Comparison of ENCODE assay signal across 1 cellular context in the genomic region with DNA sequence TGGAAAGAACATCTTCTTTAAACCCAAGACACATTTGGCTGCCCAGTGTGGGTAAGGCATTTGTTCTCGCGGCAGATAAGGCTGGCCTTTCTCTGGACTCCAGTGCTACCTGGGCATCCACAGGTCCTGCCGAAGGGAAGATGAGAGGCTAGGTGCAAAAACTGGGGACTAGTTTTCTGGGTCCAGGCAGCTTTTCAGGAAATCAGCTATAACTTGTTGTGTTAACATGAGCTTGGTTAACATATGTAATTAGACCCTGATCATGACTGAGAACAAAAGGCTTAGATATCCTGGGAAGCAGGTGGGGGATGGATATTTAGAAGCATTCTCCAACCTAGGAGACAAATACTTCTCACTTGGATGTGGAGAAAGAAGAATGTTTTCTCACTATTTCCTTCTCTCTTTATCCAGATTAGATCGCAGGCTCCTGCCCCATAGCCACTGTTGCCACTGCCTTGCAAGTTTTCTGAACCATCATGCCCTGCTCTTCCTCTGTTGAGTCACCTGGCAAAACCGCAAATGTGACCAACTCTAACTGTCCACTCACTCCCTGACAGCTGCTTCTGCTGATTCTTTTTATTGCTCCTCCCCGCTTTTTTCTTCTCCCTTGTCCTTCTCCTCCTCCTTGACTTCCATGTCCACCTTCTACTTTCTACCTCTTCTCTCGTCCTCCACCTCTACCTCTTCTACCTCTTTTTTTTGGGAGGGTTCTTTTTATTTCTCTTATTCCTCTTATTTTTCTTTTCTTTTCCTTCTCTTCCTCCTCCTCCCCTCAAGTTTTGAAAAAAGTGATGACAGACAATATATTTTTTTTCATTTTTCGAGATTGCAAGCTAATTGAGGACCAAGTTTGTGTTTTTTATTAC.
TF ChIP-seq lines count a peak whose summit lies in the region.

No MANE protein-coding gene starts in this region.

TF ChIP-seq in K562, 482 proteins besides CTCF, POLR2A, EP300 and RAD21 (continued from another document and continues in another):
- TF ChIP-seq, protein P1, sequence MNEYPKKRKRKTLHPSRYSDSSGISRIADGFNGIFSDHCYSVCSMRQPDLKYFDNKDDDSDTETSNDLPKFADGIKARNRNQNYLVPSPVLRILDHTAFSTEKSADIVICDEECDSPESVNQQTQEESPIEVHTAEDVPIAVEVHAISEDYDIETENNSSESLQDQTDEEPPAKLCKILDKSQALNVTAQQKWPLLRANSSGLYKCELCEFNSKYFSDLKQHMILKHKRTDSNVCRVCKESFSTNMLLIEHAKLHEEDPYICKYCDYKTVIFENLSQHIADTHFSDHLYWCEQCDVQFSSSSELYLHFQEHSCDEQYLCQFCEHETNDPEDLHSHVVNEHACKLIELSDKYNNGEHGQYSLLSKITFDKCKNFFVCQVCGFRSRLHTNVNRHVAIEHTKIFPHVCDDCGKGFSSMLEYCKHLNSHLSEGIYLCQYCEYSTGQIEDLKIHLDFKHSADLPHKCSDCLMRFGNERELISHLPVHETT (CRISPR knock-in tag; conservative IDR thresholded peaks at IDR 0.05 in 1 of 2, IDR thresholded peaks at IDR 0.05 in 1 of 2) = 0 out of 4 replicates have a peak, but pooled peaks of 1 of the 2 experiments have one; percentile 59
- TF ChIP-seq, protein P2, sequence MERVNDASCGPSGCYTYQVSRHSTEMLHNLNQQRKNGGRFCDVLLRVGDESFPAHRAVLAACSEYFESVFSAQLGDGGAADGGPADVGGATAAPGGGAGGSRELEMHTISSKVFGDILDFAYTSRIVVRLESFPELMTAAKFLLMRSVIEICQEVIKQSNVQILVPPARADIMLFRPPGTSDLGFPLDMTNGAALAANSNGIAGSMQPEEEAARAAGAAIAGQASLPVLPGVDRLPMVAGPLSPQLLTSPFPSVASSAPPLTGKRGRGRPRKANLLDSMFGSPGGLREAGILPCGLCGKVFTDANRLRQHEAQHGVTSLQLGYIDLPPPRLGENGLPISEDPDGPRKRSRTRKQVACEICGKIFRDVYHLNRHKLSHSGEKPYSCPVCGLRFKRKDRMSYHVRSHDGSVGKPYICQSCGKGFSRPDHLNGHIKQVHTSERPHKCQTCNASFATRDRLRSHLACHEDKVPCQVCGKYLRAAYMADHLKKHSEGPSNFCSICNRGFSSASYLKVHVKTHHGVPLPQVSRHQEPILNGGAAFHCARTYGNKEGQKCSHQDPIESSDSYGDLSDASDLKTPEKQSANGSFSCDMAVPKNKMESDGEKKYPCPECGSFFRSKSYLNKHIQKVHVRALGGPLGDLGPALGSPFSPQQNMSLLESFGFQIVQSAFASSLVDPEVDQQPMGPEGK (CRISPR knock-in tag; IDR thresholded peaks at IDR 0.05; ENCODE audit: borderline replicate concordance) = no peak; the same call in 1 of the 2 replicates
- TF ChIP-seq ZNF239 (CRISPR knock-in tag; IDR thresholded peaks at IDR 0.05) = no peak; the same call in 1 of the 2 replicates
- TF ChIP-seq MEIS2 (IDR thresholded peaks at IDR 0.05; ENCODE audit: partially characterized antibody) = peak; percentile 75
- peak; percentile 45; the same call in 1 of the 2 replicates for TF ChIP-seq FOXM1 (IDR thresholded peaks at IDR 0.05; ENCODE audit: low read depth)
- no peak for TF ChIP-seq FOXM1 (CRISPR knock-in tag; IDR thresholded peaks at IDR 0.05; ENCODE audit: low read depth)
- TF ChIP-seq DACH1 (IDR thresholded peaks at IDR 0.05; ENCODE audit: partially characterized antibody) = peak; percentile 70
- peak; percentile 39; the same call in 1 of the 2 replicates for TF ChIP-seq MIER1 (IDR thresholded peaks at IDR 0.05; ENCODE audit: low read depth)
- 0 out of 2 replicates have a peak, but pooled peaks have one; percentile 11 for TF ChIP-seq ZKSCAN1 (IDR thresholded peaks at IDR 0.05; ENCODE audit: low read depth, low read length)
- 0 out of 2 replicates have a peak, but pooled peaks have one; percentile 70 for TF ChIP-seq HDGF (IDR thresholded peaks at IDR 0.05)
- TF ChIP-seq ZNF445 (CRISPR knock-in tag; IDR thresholded peaks at IDR 0.05; ENCODE audit: low read depth) = peak; percentile 68; the same call in 1 of the 2 replicates
- TF ChIP-seq PTBP1 (IDR thresholded peaks at IDR 0.05; ENCODE audit: low read depth, low read length) = no peak
- TF ChIP-seq CBX5 (IDR thresholded peaks at IDR 0.05; ENCODE audit: borderline replicate concordance, low read depth) = no peak
- no peak for TF ChIP-seq PPARD (CRISPR knock-in tag; IDR thresholded peaks at IDR 0.05)
- peak in 1 of 2 experiments; percentile 37; a peak in 1 of 4 replicates for TF ChIP-seq MAZ (CRISPR knock-in tag; conservative IDR thresholded peaks at IDR 0.05 in 1 of 2, IDR thresholded peaks at IDR 0.05 in 1 of 2)
- no peak for TF ChIP-seq PYGO2 (tag; IDR thresholded peaks at IDR 0.05)
- TF ChIP-seq, protein P3, sequence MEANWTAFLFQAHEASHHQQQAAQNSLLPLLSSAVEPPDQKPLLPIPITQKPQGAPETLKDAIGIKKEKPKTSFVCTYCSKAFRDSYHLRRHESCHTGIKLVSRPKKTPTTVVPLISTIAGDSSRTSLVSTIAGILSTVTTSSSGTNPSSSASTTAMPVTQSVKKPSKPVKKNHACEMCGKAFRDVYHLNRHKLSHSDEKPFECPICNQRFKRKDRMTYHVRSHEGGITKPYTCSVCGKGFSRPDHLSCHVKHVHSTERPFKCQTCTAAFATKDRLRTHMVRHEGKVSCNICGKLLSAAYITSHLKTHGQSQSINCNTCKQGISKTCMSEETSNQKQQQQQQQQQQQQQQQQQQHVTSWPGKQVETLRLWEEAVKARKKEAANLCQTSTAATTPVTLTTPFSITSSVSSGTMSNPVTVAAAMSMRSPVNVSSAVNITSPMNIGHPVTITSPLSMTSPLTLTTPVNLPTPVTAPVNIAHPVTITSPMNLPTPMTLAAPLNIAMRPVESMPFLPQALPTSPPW (CRISPR knock-in tag; IDR thresholded peaks at IDR 0.05) = peak; percentile 60
- no peak for TF ChIP-seq TCFL5 (CRISPR knock-in tag; conservative IDR thresholded peaks at IDR 0.05)
- peak; percentile 79; the same call in 1 of the 2 replicates for TF ChIP-seq ZNF766 (CRISPR knock-in tag; conservative IDR thresholded peaks at IDR 0.05)
- TF ChIP-seq, protein P4, sequence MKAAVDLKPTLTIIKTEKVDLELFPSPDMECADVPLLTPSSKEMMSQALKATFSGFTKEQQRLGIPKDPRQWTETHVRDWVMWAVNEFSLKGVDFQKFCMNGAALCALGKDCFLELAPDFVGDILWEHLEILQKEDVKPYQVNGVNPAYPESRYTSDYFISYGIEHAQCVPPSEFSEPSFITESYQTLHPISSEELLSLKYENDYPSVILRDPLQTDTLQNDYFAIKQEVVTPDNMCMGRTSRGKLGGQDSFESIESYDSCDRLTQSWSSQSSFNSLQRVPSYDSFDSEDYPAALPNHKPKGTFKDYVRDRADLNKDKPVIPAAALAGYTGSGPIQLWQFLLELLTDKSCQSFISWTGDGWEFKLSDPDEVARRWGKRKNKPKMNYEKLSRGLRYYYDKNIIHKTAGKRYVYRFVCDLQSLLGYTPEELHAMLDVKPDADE (conservative IDR thresholded peaks at IDR 0.05; ENCODE audit: control insufficient read depth, low read depth, low read length) = peak; percentile 32; the same call in 1 of the 2 replicates
- TF ChIP-seq L3MBTL2 (IDR thresholded peaks at IDR 0.05) = 0 out of 2 replicates have a peak, but pooled peaks have one; percentile 50
- no peak for TF ChIP-seq ZNF212 (CRISPR knock-in tag; IDR thresholded peaks at IDR 0.05)
- TF ChIP-seq SMC3 (conservative IDR thresholded peaks at IDR 0.05; ENCODE audit: insufficient read depth, low read depth, low read length) = no peak
- TF ChIP-seq, protein P5, sequence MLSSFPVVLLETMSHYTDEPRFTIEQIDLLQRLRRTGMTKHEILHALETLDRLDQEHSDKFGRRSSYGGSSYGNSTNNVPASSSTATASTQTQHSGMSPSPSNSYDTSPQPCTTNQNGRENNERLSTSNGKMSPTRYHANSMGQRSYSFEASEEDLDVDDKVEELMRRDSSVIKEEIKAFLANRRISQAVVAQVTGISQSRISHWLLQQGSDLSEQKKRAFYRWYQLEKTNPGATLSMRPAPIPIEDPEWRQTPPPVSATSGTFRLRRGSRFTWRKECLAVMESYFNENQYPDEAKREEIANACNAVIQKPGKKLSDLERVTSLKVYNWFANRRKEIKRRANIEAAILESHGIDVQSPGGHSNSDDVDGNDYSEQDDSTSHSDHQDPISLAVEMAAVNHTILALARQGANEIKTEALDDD (IDR thresholded peaks at IDR 0.05) = peak; percentile 46; the same call in 1 of the 2 replicates
- TF ChIP-seq, protein P6, sequence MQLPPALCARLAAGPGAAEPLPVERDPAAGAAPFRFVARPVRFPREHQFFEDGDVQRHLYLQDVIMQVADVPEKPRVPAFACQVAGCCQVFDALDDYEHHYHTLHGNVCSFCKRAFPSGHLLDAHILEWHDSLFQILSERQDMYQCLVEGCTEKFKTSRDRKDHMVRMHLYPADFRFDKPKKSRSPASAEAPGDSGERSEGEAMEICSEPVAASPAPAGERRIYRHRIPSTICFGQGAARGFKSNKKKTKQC (CRISPR knock-in tag; IDR thresholded peaks at IDR 0.05) = no peak
- TF ChIP-seq RB1 (IDR thresholded peaks at IDR 0.05; ENCODE audit: low read depth) = no peak
- peak; percentile 41; the same call in 1 of the 2 replicates for TF ChIP-seq BCOR (IDR thresholded peaks at IDR 0.05)
- no peak for TF ChIP-seq XRCC3 (IDR thresholded peaks at IDR 0.05)
- TF ChIP-seq NFIX (CRISPR knock-in tag; IDR thresholded peaks at IDR 0.05; ENCODE audit: low read depth) = no peak
- TF ChIP-seq, protein P7, sequence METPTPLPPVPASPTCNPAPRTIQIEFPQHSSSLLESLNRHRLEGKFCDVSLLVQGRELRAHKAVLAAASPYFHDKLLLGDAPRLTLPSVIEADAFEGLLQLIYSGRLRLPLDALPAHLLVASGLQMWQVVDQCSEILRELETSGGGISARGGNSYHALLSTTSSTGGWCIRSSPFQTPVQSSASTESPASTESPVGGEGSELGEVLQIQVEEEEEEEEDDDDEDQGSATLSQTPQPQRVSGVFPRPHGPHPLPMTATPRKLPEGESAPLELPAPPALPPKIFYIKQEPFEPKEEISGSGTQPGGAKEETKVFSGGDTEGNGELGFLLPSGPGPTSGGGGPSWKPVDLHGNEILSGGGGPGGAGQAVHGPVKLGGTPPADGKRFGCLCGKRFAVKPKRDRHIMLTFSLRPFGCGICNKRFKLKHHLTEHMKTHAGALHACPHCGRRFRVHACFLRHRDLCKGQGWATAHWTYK (CRISPR knock-in tag; IDR thresholded peaks at IDR 0.05) = peak; percentile 70; the same call in 1 of the 2 replicates
- TF ChIP-seq ZNF140 (CRISPR knock-in tag; IDR thresholded peaks at IDR 0.05) = no peak
- TF ChIP-seq GABPB2 (CRISPR knock-in tag; conservative IDR thresholded peaks at IDR 0.05) = no peak
- no peak for TF ChIP-seq YBX1 (IDR thresholded peaks at IDR 0.05)
- TF ChIP-seq, protein P8, sequence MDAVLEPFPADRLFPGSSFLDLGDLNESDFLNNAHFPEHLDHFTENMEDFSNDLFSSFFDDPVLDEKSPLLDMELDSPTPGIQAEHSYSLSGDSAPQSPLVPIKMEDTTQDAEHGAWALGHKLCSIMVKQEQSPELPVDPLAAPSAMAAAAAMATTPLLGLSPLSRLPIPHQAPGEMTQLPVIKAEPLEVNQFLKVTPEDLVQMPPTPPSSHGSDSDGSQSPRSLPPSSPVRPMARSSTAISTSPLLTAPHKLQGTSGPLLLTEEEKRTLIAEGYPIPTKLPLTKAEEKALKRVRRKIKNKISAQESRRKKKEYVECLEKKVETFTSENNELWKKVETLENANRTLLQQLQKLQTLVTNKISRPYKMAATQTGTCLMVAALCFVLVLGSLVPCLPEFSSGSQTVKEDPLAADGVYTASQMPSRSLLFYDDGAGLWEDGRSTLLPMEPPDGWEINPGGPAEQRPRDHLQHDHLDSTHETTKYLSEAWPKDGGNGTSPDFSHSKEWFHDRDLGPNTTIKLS (IDR thresholded peaks at IDR 0.05; ENCODE audit: borderline replicate concordance, low read depth) = no peak
- TF ChIP-seq SPI1 (IDR thresholded peaks at IDR 0.05; ENCODE audit: borderline replicate concordance, low read depth, low read length) = peak; percentile 58
- TF ChIP-seq, protein P9, sequence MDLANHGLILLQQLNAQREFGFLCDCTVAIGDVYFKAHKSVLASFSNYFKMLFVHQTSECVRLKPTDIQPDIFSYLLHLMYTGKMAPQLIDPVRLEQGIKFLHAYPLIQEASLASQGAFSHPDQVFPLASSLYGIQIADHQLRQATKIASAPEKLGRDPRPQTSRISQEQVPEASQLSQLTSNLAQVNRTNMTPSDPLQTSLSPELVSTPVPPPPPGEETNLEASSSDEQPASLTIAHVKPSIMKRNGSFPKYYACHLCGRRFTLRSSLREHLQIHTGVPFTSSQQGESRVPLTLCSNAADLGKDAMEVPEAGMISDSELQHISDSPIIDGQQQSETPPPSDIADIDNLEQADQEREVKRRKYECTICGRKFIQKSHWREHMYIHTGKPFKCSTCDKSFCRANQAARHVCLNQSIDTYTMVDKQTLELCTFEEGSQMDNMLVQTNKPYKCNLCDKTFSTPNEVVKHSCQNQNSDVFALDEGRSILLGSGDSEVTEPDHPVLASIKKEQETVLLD (IDR thresholded peaks at IDR 0.05) = peak; percentile 82
- peak; percentile 81 for TF ChIP-seq MYNN (IDR thresholded peaks at IDR 0.05)
- no peak for TF ChIP-seq MYNN (CRISPR knock-in tag; IDR thresholded peaks at IDR 0.05)
- no peak for TF ChIP-seq SAFB (IDR thresholded peaks at IDR 0.05; ENCODE audit: borderline replicate concordance, low read depth, low read length)
- no peak for TF ChIP-seq TCF7L2 (IDR thresholded peaks at IDR 0.05; ENCODE audit: low read depth, low read length)
- TF ChIP-seq HNRNPLL (IDR thresholded peaks at IDR 0.05; ENCODE audit: low read depth, low read length, poor library complexity, severe bottlenecking) = no peak
- TF ChIP-seq ATF1 (CRISPR knock-in tag; IDR thresholded peaks at IDR 0.05) = no peak
- TF ChIP-seq ATF1 (tag; IDR thresholded peaks at IDR 0.05) = peak; percentile 21; the same call in 1 of the 2 replicates
- no peak for TF ChIP-seq ZKSCAN3 (CRISPR knock-in tag; IDR thresholded peaks at IDR 0.05)
- TF ChIP-seq STAT5B (CRISPR knock-in tag; IDR thresholded peaks at IDR 0.05) = no peak
- TF ChIP-seq ZZZ3 (IDR thresholded peaks at IDR 0.05) = no peak
- no peak for TF ChIP-seq NR2C1 (IDR thresholded peaks at IDR 0.05)
- peak; percentile 50 for TF ChIP-seq NR2C1 (tag; IDR thresholded peaks at IDR 0.05)
- TF ChIP-seq C11orf30 (IDR thresholded peaks at IDR 0.05; ENCODE audit: low read depth) = peak; percentile 87
- TF ChIP-seq NCOA1 (IDR thresholded peaks at IDR 0.05; ENCODE audit: low read depth) = peak; percentile 91
- TF ChIP-seq ZNF165 (CRISPR knock-in tag; IDR thresholded peaks at IDR 0.05; ENCODE audit: borderline replicate concordance) = no peak
- TF ChIP-seq SMARCA5 (IDR thresholded peaks at IDR 0.05) = 0 out of 2 replicates have a peak, but pooled peaks have one; percentile 52
- no peak for TF ChIP-seq PURB (CRISPR knock-in tag; IDR thresholded peaks at IDR 0.05; ENCODE audit: low read depth)
